Comparison of ENCODE assay signal across 7 cellular contexts in the genomic region with DNA sequence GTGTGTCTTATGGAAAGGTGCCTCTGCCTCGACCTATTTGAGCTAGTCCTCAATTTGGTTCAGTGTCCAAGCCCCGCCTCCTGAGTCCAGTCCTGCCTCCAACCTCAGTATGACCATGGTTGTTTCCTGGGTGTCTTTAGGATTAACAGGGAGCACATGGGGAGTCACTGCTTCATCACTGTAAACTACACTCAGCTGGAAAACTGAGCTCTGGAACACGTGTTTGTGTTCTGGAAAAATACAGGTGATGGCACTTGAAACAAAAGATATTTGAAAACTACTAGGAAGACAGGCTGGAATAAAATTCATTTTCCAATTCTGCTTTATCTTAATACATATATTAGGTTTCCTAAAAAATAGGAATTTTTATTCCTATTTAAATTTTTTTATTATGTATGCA.
"Had no signal": no experiment of that assay in that cellular context is flagged by ENCODE, and none has a peak within 500 bp of the region (broad histone marks: within the 10 kb centered on the region; RNA-seq: fewer than 3 reads in every experiment).

No MANE protein-coding gene starts in this region.

- H3K4me1 ChIP-seq: HAP-1 had no signal

- H3K9ac ChIP-seq: KMS-11 had no signal

- H3K4me1 Mint-ChIP-seq: GM23338 had no signal

- H3K4me2 ChIP-seq: GM23338, KMS-11 had no signal

- H2AFZ ChIP-seq: GM23338 had no signal

- DNase-seq: IMR-90, Karpas-422, KBM-7 had no signal

- H3K4me3 Mint-ChIP-seq: GM23338 had no signal

- H3K9me3 ChIP-seq: HAP-1 had no signal

- H3K36me3 ChIP-seq: HAP-1 had no signal

- H3K27ac Mint-ChIP-seq: GM23338 had no signal

- H3K27ac ChIP-seq: KMS-11 had no signal

- H3K4me3 ChIP-seq: GM23338, HAP-1 had no signal

- ATAC-seq: GM23338, HCT116 had no signal
